ENCODE assay signal across 19 cellular contexts in genomic region chr2:8198776-8199382, GRCh38.
"Had no signal": no experiment of that assay in that cellular context is flagged by ENCODE, and none has a peak within 500 bp of the region (broad histone marks: within the 10 kb centered on the region; RNA-seq: fewer than 3 reads in every experiment).

No MANE protein-coding gene starts in this region.

- H3K36me3 ChIP-seq: ascending aorta, heart left ventricle, transverse colon had no signal

- FAIRE-seq: bronchial epithelial cell had no signal

- H3K27ac Mint-ChIP-seq: activated naive CD4-positive, alpha-beta T cell treated with anti-CD3 and anti-CD28 coated beads for 36 hours; activated naive CD8-positive, alpha-beta T cell treated with anti-CD3 and anti-CD28 coated beads, Interleukin-2, amount 50 U/mL, for 24 hours; activated T-helper 17 cell treated with anti-CD3 and anti-CD28 coated beads, Interleukin-2, amount 50 U/mL, for 72 hours; mesothelial cell of epicardium had no signal

- H3K4me3 Mint-ChIP-seq: activated naive CD4-positive, alpha-beta T cell treated with anti-CD3 and anti-CD28 coated beads for 36 hours; activated naive CD8-positive, alpha-beta T cell treated with anti-CD3 and anti-CD28 coated beads, Interleukin-2, amount 50 U/mL, for 24 hours; activated T-helper 17 cell treated with anti-CD3 and anti-CD28 coated beads, Interleukin-2, amount 50 U/mL, for 72 hours; mesothelial cell of epicardium had no signal

- H3K27me3 ChIP-seq: ascending aorta, heart left ventricle, transverse colon had no signal

- DNase-seq: activated CD4-positive, alpha-beta T cell treated with anti-CD3 and anti-CD28 coated beads for 1 hour; activated CD4-positive, alpha-beta T cell treated with anti-CD3 and anti-CD28 coated beads, Interleukin-2, amount 50 U/mL, for 4 hours; activated naive CD4-positive, alpha-beta T cell treated with anti-CD3 and anti-CD28 coated beads for 36 hours; activated naive CD8-positive, alpha-beta T cell treated with anti-CD3 and anti-CD28 coated beads, Interleukin-2, amount 50 U/mL, for 24 hours; foreskin melanocyte; heart left ventricle; nucleus accumbens; posterior cingulate gyrus; stimulated activated CD4-positive, alpha-beta T cell treated with anti-CD3 and anti-CD28 coated beads, Interleukin-4, amount 100 ng/mL, for 24 hours; stimulated activated naive CD4-positive, alpha-beta T cell treated with Interleukin-2 at 50 U/mL for 16 hours; substantia nigra; transverse colon had no signal

- H3K36me3 Mint-ChIP-seq: mesothelial cell of epicardium had no signal

- H3K27me3 Mint-ChIP-seq: activated T-helper 17 cell treated with anti-CD3 and anti-CD28 coated beads, Interleukin-2, amount 50 U/mL, for 72 hours had no signal

- H3K4me3 ChIP-seq: ascending aorta, heart left ventricle, lung, skin epidermis, transverse colon had no signal

- H3K9me3 Mint-ChIP-seq: activated T-helper 17 cell treated with anti-CD3 and anti-CD28 coated beads, Interleukin-2, amount 50 U/mL, for 72 hours had no signal

- ATAC-seq: activated naive CD8-positive, alpha-beta T cell treated with anti-CD3 and anti-CD28 coated beads, Interleukin-2, amount 50 U/mL, for 24 hours; activated T-helper 17 cell treated with anti-CD3 and anti-CD28 coated beads, Interleukin-2, amount 50 U/mL, for 72 hours; heart left ventricle had no signal

- H3K9me3 ChIP-seq: ascending aorta, heart left ventricle, transverse colon had no signal

- H3K27ac ChIP-seq: ascending aorta, epithelial cell of prostate, heart left ventricle, skin epidermis, transverse colon had no signal

- H3K4me1 ChIP-seq: ascending aorta, heart left ventricle, transverse colon had no signal
